In genomic region chr4:152273343-152273742, GRCh38 we compare ENCODE assay signal across 23 cellular contexts.
DNase-seq lines count a peak whose midpoint lies in the region; ATAC-seq and TF ChIP-seq lines count a peak whose summit lies in the region.
"Had no signal": no experiment of that assay in that cellular context is flagged by ENCODE, and none has a peak within 500 bp of the region (broad histone marks: within the 10 kb centered on the region; RNA-seq: fewer than 3 reads in every experiment).

No MANE protein-coding gene starts in this region.

- POLR2A ChIA-PET in HCT116 (lab: Charles Lee): no interaction called here

- BruUV-seq in HCT116 (replicated peaks; lab: Mats Ljungman, UMichigan): no TSS peak

- no peak overlapping the region for H3K23ac ChIP-seq in trophoblast cell (ENCODE audit: low read length)

- H2AFZ ChIP-seq in HCT116 (ENCODE audit: low read depth, low read length, poor library complexity, severe bottlenecking): peak overlapping the region; percentile 65
- H2AFZ ChIP-seq in trophoblast cell (ENCODE audit: insufficient read depth, low read length, poor library complexity): no peak overlapping the region

- no peak overlapping the region for H3K4ac ChIP-seq in trophoblast cell (ENCODE audit: low read depth, low read length)

- H2BK120ac ChIP-seq in trophoblast cell (ENCODE audit: insufficient read depth, low read length, poor library complexity): no peak overlapping the region

- ATAC-seq in HCT116 (no peak), GM21576 (IDR thresholded peaks at IDR 0.05; ENCODE audit: unreplicated experiment) (no peak), GM21390 (IDR thresholded peaks at IDR 0.05; ENCODE audit: unreplicated experiment) (no peak)
- ATAC-seq: activated CD8-positive, alpha-beta T cell treated with anti-CD3 and anti-CD28 coated beads for 36 hours; activated naive CD8-positive, alpha-beta T cell treated with anti-CD3 and anti-CD28 coated beads, Interleukin-2, amount 50 U/mL, for 24 hours; esophagus mucosa; lower lobe of right lung; Panc1; sciatic nerve had no signal

- no peak for DNase-seq in HCT116 (ENCODE audit: low read depth, low spot score)
- peak; percentile 5 for DNase-seq in SK-MEL-5 (ENCODE audit: low read depth, low spot score)
- DNase-seq in esophagus muscularis mucosa (ENCODE audit: extremely low spot score): peak; percentile 45
- DNase-seq in trophoblast cell: peak; percentile 94 to 96
- DNase-seq in substantia nigra (lab: John Stamatoyannopoulos, UW): no peak
- DNase-seq in mesenteric fat pad (ENCODE audit: low spot score): no peak
- DNase-seq: activated CD4-positive, alpha-beta T cell treated with anti-CD3 and anti-CD28 coated beads for 1 hour; activated CD8-positive, alpha-beta T cell treated with anti-CD3 and anti-CD28 coated beads for 36 hours; activated effector memory CD4-positive, alpha-beta T cell treated with Interleukin-2 at 50 U/mL for 16 hours; activated naive CD8-positive, alpha-beta T cell treated with anti-CD3 and anti-CD28 coated beads, Interleukin-2, amount 50 U/mL, for 24 hours; effector memory CD4-positive, alpha-beta T cell; lower lobe of right lung; NCI-H2081; NCI-H510A; T-helper 1 cell; tibial artery had no signal

- H3K9me2 ChIP-seq in HCT116 (ENCODE audit: insufficient read depth): no peaks in the 10 kb centered on the region

- in situ Hi-C loops in SK-MEL-5 (cut with HindIII; ENCODE audit: low pct_unique_long_range_greater_than_20kb, low sequenced_read_pairs): no loop called here

- no peak overlapping the region for H2BK12ac ChIP-seq in trophoblast cell (ENCODE audit: low read length)

- TF ChIP-seq POLR2A in HCT116 (IDR thresholded peaks at IDR 0.05; ENCODE audit: borderline replicate concordance, extremely low read depth, insufficient read depth, insufficient read length): no peak
- TF ChIP-seq POLR2A in esophagus muscularis mucosa (IDR thresholded peaks at IDR 0.05; ENCODE audit: low read depth): no peak

- intact Hi-C loops in HCT116 (cut with micrococcal nuclease): no loop called here
- intact Hi-C loops in esophagus muscularis mucosa (cut with DNase I): no loop called here

- TF ChIP-seq CTCF in HCT116 (IDR thresholded peaks at IDR 0.05 in 2 of 3, conservative IDR thresholded peaks at IDR 0.05 in 1 of 3; ENCODE audit: borderline replicate concordance in 1 of 3, insufficient read depth in 1 of 3, low read depth in 2 of 3, low read length in 2 of 3) (no peak), esophagus muscularis mucosa (IDR thresholded peaks at IDR 0.05) (no peak)

- no peaks in the 10 kb centered on the region for H3K9me3 ChIP-seq in HCT116 (ENCODE audit: control insufficient read depth in 1 of 2, insufficient read depth in 1 of 2, low read depth in 1 of 2, low read length in 2 of 2)
- H3K9me3 ChIP-seq in esophagus muscularis mucosa: no peaks in the 10 kb centered on the region
- no peaks in the 10 kb centered on the region for H3K9me3 ChIP-seq in trophoblast cell (ENCODE audit: insufficient read depth, low read depth, low read length)
- H3K9me3 ChIP-seq: lower lobe of right lung, SJCRH30, tibial artery had no signal

- H4K8ac ChIP-seq in trophoblast cell (ENCODE audit: low read depth, low read length): no peak overlapping the region

- H3K4me3 ChIP-seq in HCT116 (replicated peaks in 1 of 2; ENCODE audit: low read depth in 1 of 2, low read length in 2 of 2) (no peak overlapping the region), esophagus muscularis mucosa (no peak overlapping the region), trophoblast cell (ENCODE audit: low read depth, low read length) (no peak overlapping the region)
- H3K4me3 ChIP-seq: lower lobe of right lung, SJCRH30, tibial artery had no signal

- no peak overlapping the region for H3K27ac ChIP-seq in HCT116 (ENCODE audit: low read depth, low read length)
- no peak overlapping the region for H3K27ac ChIP-seq in esophagus muscularis mucosa (replicated peaks in 1 of 4)
- no peak overlapping the region for H3K27ac ChIP-seq in trophoblast cell (ENCODE audit: low read depth, low read length)
- no peak overlapping the region for H3K27ac ChIP-seq in substantia nigra (ENCODE audit: low read depth, low read length, poor library complexity, severe bottlenecking)
- H3K27ac ChIP-seq: HL-60, lower lobe of right lung, SJCRH30, tibial artery had no signal

- no peaks in the 10 kb centered on the region for H3K79me1 ChIP-seq in trophoblast cell (ENCODE audit: low read length)

- H4K91ac ChIP-seq in trophoblast cell (ENCODE audit: low read depth, low read length): no peak overlapping the region

- RAD21 ChIA-PET in HCT116 (lab: Charles Lee; ENCODE audit: low non-redundant PET in 1 of 2, low total read pairs in 2 of 2, uncharacterized antibody in 2 of 2, unreplicated experiment in 2 of 2): no interaction called here

- no peak overlapping the region for H2BK5ac ChIP-seq in trophoblast cell (ENCODE audit: low read depth, low read length, poor library complexity)

- H3K4me2 ChIP-seq in HCT116 (ENCODE audit: low read length): no peak overlapping the region
- no peak overlapping the region for H3K4me2 ChIP-seq in trophoblast cell (ENCODE audit: low read length)

- TF ChIP-seq EP300 in esophagus muscularis mucosa (IDR thresholded peaks at IDR 0.05): no peak

- 62% methylated on average over 1 of the region's 1 CpG for WGBS in esophagus muscularis mucosa
- WGBS in trophoblast cell (ENCODE audit: extremely low coverage, insufficient coverage, insufficient read length): no CpG with 5 or more reads among the region's 1 CpG

- H3K9ac ChIP-seq in HCT116 (ENCODE audit: low read length): no peak overlapping the region
- H3K9ac ChIP-seq in trophoblast cell (ENCODE audit: low read length): no peak overlapping the region

- TF ChIP-seq RAD21 in HCT116 (IDR thresholded peaks at IDR 0.05; ENCODE audit: low read depth): no peak

- H3K14ac ChIP-seq in trophoblast cell (ENCODE audit: low read length): no peak overlapping the region

- H3K36me3 ChIP-seq in HCT116 (ENCODE audit: control insufficient read depth in 1 of 2, insufficient read depth in 2 of 2, low read length in 2 of 2) (no peaks in the 10 kb centered on the region), esophagus muscularis mucosa (no peaks in the 10 kb centered on the region), trophoblast cell (ENCODE audit: control insufficient read depth in 1 of 2, insufficient read depth in 2 of 2, low read length in 2 of 2) (no peaks in the 10 kb centered on the region)
- H3K36me3 ChIP-seq: lower lobe of right lung, SJCRH30, tibial artery had no signal

- no peak overlapping the region for H4K12ac ChIP-seq in trophoblast cell (ENCODE audit: low read depth, low read length)

- H3K79me2 ChIP-seq in HCT116 (ENCODE audit: insufficient read depth, low read length) (no peaks in the 10 kb centered on the region), trophoblast cell (ENCODE audit: control insufficient read depth, insufficient read depth, low read length, poor library complexity) (no peaks in the 10 kb centered on the region)

- H3K18ac ChIP-seq in trophoblast cell (ENCODE audit: low read length): no peak overlapping the region

- H4K20me1 ChIP-seq in HCT116 (ENCODE audit: insufficient read depth): no peaks in the 10 kb centered on the region

- no peaks in the 10 kb centered on the region for H3K27me3 ChIP-seq in HCT116 (ENCODE audit: insufficient read depth, low read length)
- H3K27me3 ChIP-seq in esophagus muscularis mucosa: no peaks in the 10 kb centered on the region
- H3K27me3 ChIP-seq in trophoblast cell (ENCODE audit: insufficient read depth, low read length): no peaks in the 10 kb centered on the region
- H3K27me3 ChIP-seq: SJCRH30, tibial artery had no signal

- H3K4me1 ChIP-seq in HCT116 (ENCODE audit: control insufficient read depth in 1 of 2, insufficient read depth in 2 of 2, low read length in 2 of 2) (no peaks in the 10 kb centered on the region), esophagus muscularis mucosa (no peaks in the 10 kb centered on the region), trophoblast cell (ENCODE audit: control insufficient read depth in 1 of 2, insufficient read depth in 2 of 2, low read length in 2 of 2) (peaks cover 7 to 8% of the 10 kb centered on the region in 2 experiments)
- H3K4me1 ChIP-seq: lower lobe of right lung, SJCRH30, tibial artery had no signal

- CTCF ChIA-PET in HCT116 (lab: Charles Lee): no interaction called here

- H2AK5ac ChIP-seq in trophoblast cell (ENCODE audit: low read length): no peak overlapping the region

TF ChIP-seq in HCT116, 20 proteins besides CTCF, POLR2A, EP300 and RAD21 (continues in another document):
- TF ChIP-seq FOSL1 (IDR thresholded peaks at IDR 0.05; ENCODE audit: low read depth): no peak
- TF ChIP-seq MAX (IDR thresholded peaks at IDR 0.05): no peak
- no peak for TF ChIP-seq EZH2 (IDR thresholded peaks at IDR 0.05)
- no peak for TF ChIP-seq EZH2phosphoT487 (IDR thresholded peaks at IDR 0.05; ENCODE audit: borderline replicate concordance)
- TF ChIP-seq ATF3 (IDR thresholded peaks at IDR 0.05): no peak
- TF ChIP-seq EGR1 (IDR thresholded peaks at IDR 0.05; ENCODE audit: low read depth): no peak
- no peak for TF ChIP-seq YY1 (IDR thresholded peaks at IDR 0.05; ENCODE audit: extremely low read depth, insufficient replicate concordance, low read depth, low read length)

Comparison
In these comparisons a context has a peak if more than half of its experiments do, and no peak if none do; other contexts are left out.
1. DNase-seq: peak in SK-MEL-5 (single experiment), esophagus muscularis mucosa (single experiment) and trophoblast cell (2 of 2); none in HCT116 (single experiment), substantia nigra (0 of 49) and mesenteric fat pad (single experiment).